ENCODE assay signal across 24 cellular contexts in the genomic region with DNA sequence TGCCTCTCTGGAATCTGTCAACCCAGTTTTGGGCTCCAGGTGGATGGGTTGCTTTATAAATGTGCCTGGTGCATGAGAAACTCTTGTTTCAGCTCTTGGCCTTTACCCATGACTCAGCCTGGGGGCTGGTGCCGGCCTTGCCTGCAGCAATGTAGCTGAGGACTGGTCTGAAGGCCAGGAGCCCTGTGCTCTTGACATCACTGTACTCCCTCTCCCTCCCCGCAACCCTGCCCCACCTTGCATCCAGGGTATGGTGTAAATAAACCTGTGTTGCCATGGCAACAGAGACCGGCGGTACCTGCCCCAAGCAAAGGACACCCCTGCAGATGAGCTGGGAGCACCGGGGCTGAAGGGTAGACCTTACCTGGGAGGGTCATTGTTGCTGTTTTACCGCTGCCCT. TPM values are rescaled to one million over a fixed set of nuclear protein-coding genes. Genes with fewer than 3 reads are reported as not detected.
DNase-seq lines count a peak whose midpoint lies in the region; FAIRE-seq and TF ChIP-seq lines count a peak whose summit lies in the region.
"Had no signal": no experiment of that assay in that cellular context is flagged by ENCODE, and none has a peak within 500 bp of the region (broad histone marks: within the 10 kb centered on the region; RNA-seq: fewer than 3 reads in every experiment).

No MANE protein-coding gene starts in this region.

- H3K4me3 ChIP-seq in HUES48 (ENCODE audit: low read depth, low read length) (no peak overlapping the region), choroid plexus epithelial cell (ENCODE audit: low read depth, low read length) (no peak overlapping the region)
- H3K4me3 ChIP-seq: breast epithelium, gastrocnemius medialis, suprapubic skin had no signal

- TF ChIP-seq CTCF in choroid plexus epithelial cell (conservative IDR thresholded peaks at IDR 0.05; ENCODE audit: low read depth, low read length), result no peak

- H3K9me3 ChIP-seq in HUES48 (ENCODE audit: control insufficient read depth, insufficient read depth, low read length), result no peaks in the 10 kb centered on the region
- H3K9me3 ChIP-seq: breast epithelium, gastrocnemius medialis, suprapubic skin had no signal

- DNase-seq in D341Med (ENCODE audit: low spot score), result peak; percentile 6
- DNase-seq in choroid plexus epithelial cell (ENCODE audit: low read depth), result peak; percentile 20
- DNase-seq in kidney tubule cell (ENCODE audit: low spot score), result peak; percentile 16
- DNase-seq in ecto neural progenitor cell (ENCODE audit: low spot score), result no peak
- DNase-seq in ureter (ENCODE audit: low spot score), result no peak
- DNase-seq in NCI-H2196 (lab: John Stamatoyannopoulos, UW; ENCODE audit: unreplicated experiment), result no peak
- no peak for DNase-seq in RCC 7860 (ENCODE audit: low spot score)
- DNase-seq: activated naive CD8-positive, alpha-beta T cell treated with anti-CD3 and anti-CD28 coated beads for 36 hours; CD4-positive, alpha-beta T cell; DMS79 treated with DMSO at 0.1 percent for 48 hours; erythroblast; gastrocnemius medialis; NCI-H345; retina; stimulated activated CD4-positive, alpha-beta T cell treated with anti-CD3 and anti-CD28 coated beads, Interleukin-15, amount 100 ng/mL, for 24 hours had no signal

- peak overlapping the region; percentile 25 for H3K27ac ChIP-seq in HUES48 (ENCODE audit: low read depth, low read length)
- H3K27ac ChIP-seq: breast epithelium, gastrocnemius medialis, suprapubic skin had no signal

- H3K4me1 ChIP-seq in HUES48 (ENCODE audit: control insufficient read depth, insufficient read depth, low read length), result peaks cover 4% of the 10 kb centered on the region; the same call in 1 of the 2 replicates
- H3K4me1 ChIP-seq: breast epithelium, gastrocnemius medialis, suprapubic skin had no signal

- H3K9ac ChIP-seq in HUES48 (ENCODE audit: low read depth, low read length), result no peak overlapping the region

- no peaks in the 10 kb centered on the region for H3K27me3 ChIP-seq in HUES48 (ENCODE audit: control insufficient read depth, insufficient read depth, low read length)
- H3K27me3 ChIP-seq: breast epithelium, gastrocnemius medialis, suprapubic skin had no signal

- no peaks in the 10 kb centered on the region for H3K36me3 ChIP-seq in HUES48 (ENCODE audit: control insufficient read depth, insufficient read depth, low read length)
- H3K36me3 ChIP-seq: breast epithelium, suprapubic skin had no signal

- FAIRE-seq in RCC 7860 (lab: Jason Lieb, UNC), result no peak

RNA-seq across cellular contexts. Expression of a gene that starts 13.3 kb away (rescaled TPM):
- not detected for total RNA-seq in ureter
- total RNA-seq: activated CD8-positive, alpha-beta memory T cell treated with anti-CD3 and anti-CD28 coated beads for 36 hours; activated naive CD8-positive, alpha-beta T cell treated with anti-CD3 and anti-CD28 coated beads for 36 hours; activated T-helper 1 cell treated with anti-CD3 and anti-CD28 coated beads, Interleukin-12 subunit alpha, Interleukin-12 subunit beta, Interleukin-2, Interleukin-4 antibody, amounts not matched to agents 30 ng/mL and 10 ng/mL and 1 ng/mL, durations not matched to agents 14 hours and 24 hours and 36 hours; CD4-positive, alpha-beta T cell; dermis microvascular lymphatic vessel endothelial cell; gastrocnemius medialis; HT-29; occipital lobe; RPMI7951 had no signal

RNA-seq across cellular contexts. Expression of a gene that starts 31.5 kb away (rescaled TPM):
- 25.2 TPM for total RNA-seq in ureter
- total RNA-seq: activated CD8-positive, alpha-beta memory T cell treated with anti-CD3 and anti-CD28 coated beads for 36 hours; activated T-helper 1 cell treated with anti-CD3 and anti-CD28 coated beads, Interleukin-12 subunit alpha, Interleukin-12 subunit beta, Interleukin-2, Interleukin-4 antibody, amounts not matched to agents 30 ng/mL and 10 ng/mL and 1 ng/mL, durations not matched to agents 14 hours and 24 hours and 36 hours; RPMI7951 had no signal

Comparison
In these comparisons a context has a peak if more than half of its experiments do, and no peak if none do; other contexts are left out.
1. DNase-seq: peak in D341Med (single experiment), choroid plexus epithelial cell (single experiment) and kidney tubule cell (single experiment); none in ecto neural progenitor cell (single experiment), ureter (single experiment), NCI-H2196 (single experiment) and RCC 7860 (single experiment).